In the genomic region with DNA sequence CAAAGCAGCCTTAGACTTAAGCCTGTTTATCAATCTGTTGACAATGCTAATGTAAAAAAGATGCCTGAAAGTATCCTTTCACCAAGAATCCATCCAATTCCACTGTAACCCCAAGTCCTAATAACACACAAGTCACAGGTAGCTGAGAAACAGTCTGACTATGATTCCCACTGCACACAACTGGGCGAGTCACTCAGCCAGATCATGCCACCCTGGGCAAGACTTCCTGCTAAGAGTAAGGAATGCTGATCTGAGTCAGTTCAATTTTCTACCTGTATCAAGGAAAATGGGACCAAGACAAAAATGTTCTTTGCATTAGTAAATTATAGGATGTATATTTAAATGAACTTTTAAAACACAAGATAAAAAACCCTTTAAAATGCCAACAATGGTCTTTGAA, we compare ENCODE assay signal across 15 cellular contexts. TPM values are rescaled to one million over a fixed set of nuclear protein-coding genes. Genes with fewer than 3 reads are reported as not detected.
A peak's percentile ranks its signal among the peaks of the same experiment; 100 is the strongest.
DNase-seq lines count a peak whose midpoint lies in the region; ATAC-seq and TF ChIP-seq lines count a peak whose summit lies in the region.
"Had no signal": no experiment of that assay in that cellular context is flagged by ENCODE, and none has a peak within 500 bp of the region (broad histone marks: within the 10 kb centered on the region; RNA-seq: fewer than 3 reads in every experiment).

No MANE protein-coding gene starts in this region.

- POLR2A ChIA-PET in PC-3 (lab: Charles Lee; ENCODE audit: unreplicated experiment): no interaction called here

- WGBS in esophagus squamous epithelium, 2 donors: 40 to 56% methylated on average over 1 of the region's 1 CpG
- WGBS in upper lobe of left lung, 2 donors: 71 to 83% methylated on average over 1 of the region's 1 CpG

- no peaks in the 10 kb centered on the region for H3K9me3 ChIP-seq in PC-3 (ENCODE audit: low read length)
- no peaks in the 10 kb centered on the region for H3K9me3 ChIP-seq in esophagus squamous epithelium
- no peaks in the 10 kb centered on the region for H3K9me3 ChIP-seq in upper lobe of left lung
- H3K9me3 ChIP-seq: heart left ventricle, SJSA1 had no signal

- no peak overlapping the region for H3K9ac ChIP-seq in PC-3 (ENCODE audit: low read length)

- H3F3A ChIP-seq in PC-3 (ENCODE audit: low read length, unreplicated experiment): no peaks in the 10 kb centered on the region

- peak overlapping the region; percentile 35 for H3K27ac ChIP-seq in PC-3 (ENCODE audit: low read length)
- peak overlapping the region; percentile 23 to 86 (median 56) for H3K27ac ChIP-seq in esophagus squamous epithelium
- H3K27ac ChIP-seq in upper lobe of left lung: peak overlapping the region in 1 of 4 donors; percentile 11
- H3K27ac ChIP-seq: SJSA1 had no signal

- no TSS peak for BruUV-seq in PC-3 (replicated peaks; lab: Mats Ljungman, UMichigan)

- H3K4me1 ChIP-seq in PC-3 (ENCODE audit: insufficient read depth, low read length) (peaks cover 36% of the 10 kb centered on the region), esophagus squamous epithelium (peaks cover 61 to 98% (median 82%) of the 10 kb centered on the region in 3 donors), upper lobe of left lung (peaks cover 46 to 80% (median 66%) of the 10 kb centered on the region in 4 donors)

- peak overlapping the region; percentile 41 for H3K27ac Mint-ChIP-seq in osteocyte (ENCODE audit: unreplicated experiment)
- H3K27ac Mint-ChIP-seq: CD4-positive, alpha-beta memory T cell; progenitor cell of endocrine pancreas had no signal

- no peak for TF ChIP-seq EP300 in upper lobe of left lung (IDR thresholded peaks at IDR 0.05)

- peaks cover 3% of the 10 kb centered on the region; the same call in 1 of the 2 replicates for H3K36me3 ChIP-seq in PC-3 (ENCODE audit: low read depth, low read length)
- H3K36me3 ChIP-seq in esophagus squamous epithelium: peaks cover 0 to 5% (median 0%) of the 10 kb centered on the region in 3 donors
- H3K36me3 ChIP-seq in upper lobe of left lung: peaks cover 0 to 4% (median 0%) of the 10 kb centered on the region in 4 donors
- H3K36me3 ChIP-seq: heart left ventricle had no signal

- peak; percentile 10 for DNase-seq in H4 (ENCODE audit: low spot score)
- DNase-seq in PC-3: peak; percentile 69
- no peak for DNase-seq in esophagus squamous epithelium (lab: John Stamatoyannopoulos, UW)
- no peak for DNase-seq in osteocyte (ENCODE audit: extremely low spot score, unreplicated experiment)
- no peak for DNase-seq in NCI-H524 (lab: John Stamatoyannopoulos, UW)
- no peak for DNase-seq in activated T-cell treated with anti-CD3 and anti-CD28 coated beads for 4 hours
- no peak for DNase-seq in middle frontal gyrus (ENCODE audit: extremely low spot score, low spot score)
- no peak for DNase-seq in upper lobe of left lung
- DNase-seq: activated CD8-positive, alpha-beta memory T cell treated with anti-CD3 and anti-CD28 coated beads, Interleukin-2, amount 50 U/mL, for 48 hours; CD4-positive, alpha-beta memory T cell; heart left ventricle; NCI-H1105; NCI-H524 treated with DMSO at 0.1 percent for 48 hours had no signal

- peaks cover 100% of the 10 kb centered on the region for H3K79me2 ChIP-seq in PC-3 (ENCODE audit: low read length)

- peak overlapping the region; percentile 19; the same call in 1 of the 2 replicates for H3K4me2 ChIP-seq in PC-3 (ENCODE audit: low read length)

- H4K20me1 ChIP-seq in PC-3 (ENCODE audit: low read length): peaks cover 44% of the 10 kb centered on the region

- ATAC-seq in PC-3 (peak; percentile 71), upper lobe of left lung (ENCODE audit: low FRiP score in 2 of 2) (no peak)
- ATAC-seq: heart left ventricle had no signal

- H3K4me3 ChIP-seq in PC-3 (ENCODE audit: low read length) (no peak overlapping the region), esophagus squamous epithelium (no peak overlapping the region), upper lobe of left lung (no peak overlapping the region)
- H3K4me3 ChIP-seq: heart left ventricle, SJSA1 had no signal

- no peaks in the 10 kb centered on the region for H3K9me3 Mint-ChIP-seq in osteocyte (ENCODE audit: unreplicated experiment)
- H3K9me3 Mint-ChIP-seq: CD4-positive, alpha-beta memory T cell had no signal

- intact Hi-C loops in PC-3 (cut with micrococcal nuclease): loop anchor here (2.0 to 5.0 kb wide), 2 partner anchors 27 to 38 kb away; no protein-coding TSS in a partner anchor
- intact Hi-C loops in esophagus squamous epithelium (cut with DNase I): no loop called here

- no peak for TF ChIP-seq POLR2A in esophagus squamous epithelium (IDR thresholded peaks at IDR 0.05)
- TF ChIP-seq POLR2A in upper lobe of left lung (IDR thresholded peaks at IDR 0.05): no peak

- peaks cover 7% of the 10 kb centered on the region for H3K36me3 Mint-ChIP-seq in osteocyte (ENCODE audit: unreplicated experiment)

- H3K27me3 Mint-ChIP-seq in osteocyte (ENCODE audit: unreplicated experiment): no peaks in the 10 kb centered on the region
- H3K27me3 Mint-ChIP-seq: CD4-positive, alpha-beta memory T cell; progenitor cell of endocrine pancreas had no signal

- no peaks in the 10 kb centered on the region for H3K27me3 ChIP-seq in PC-3 (ENCODE audit: low read length)
- H3K27me3 ChIP-seq in esophagus squamous epithelium: no peaks in the 10 kb centered on the region
- H3K27me3 ChIP-seq in upper lobe of left lung: no peaks in the 10 kb centered on the region
- H3K27me3 ChIP-seq: heart left ventricle, SJSA1 had no signal

- TF ChIP-seq CTCF in PC-3 (conservative IDR thresholded peaks at IDR 0.05; ENCODE audit: low read depth, low read length) (no peak), esophagus squamous epithelium (IDR thresholded peaks at IDR 0.05) (no peak), osteocyte (IDR thresholded peaks at IDR 0.05) (no peak), upper lobe of left lung (IDR thresholded peaks at IDR 0.05) (no peak)

- peaks cover 47% of the 10 kb centered on the region for H3K4me1 Mint-ChIP-seq in osteocyte (ENCODE audit: unreplicated experiment)

- no peaks in the 10 kb centered on the region for H3K9me2 ChIP-seq in PC-3 (replicated peaks; ENCODE audit: low read length)

- no peak overlapping the region for H2AFZ ChIP-seq in PC-3 (ENCODE audit: low read length)

- H3K4me3 Mint-ChIP-seq in osteocyte (ENCODE audit: unreplicated experiment): no peak overlapping the region
- H3K4me3 Mint-ChIP-seq: CD4-positive, alpha-beta memory T cell had no signal

- CTCF ChIA-PET in PC-3 (lab: Charles Lee): interaction anchor here (1.5 kb wide), 1 partner anchor 36 kb away, joined by 5 read pairs; no protein-coding TSS in a partner anchor

RNA-seq across cellular contexts. Expression of a gene that starts 33.3 kb away (rescaled TPM):
- 178 and 199 TPM in 2 replicates for total RNA-seq in H4 (2014; rRNA removed; shearing (Covaris generic))
- 115 and 164 TPM in 2 replicates for total RNA-seq in PC-3 (2014; rRNA removed)
- 100 to 1,000 TPM in 1 of 4 donors, 10 to 100 TPM in 3; 81.6 to 125 (median 92.4) TPM for total RNA-seq in esophagus squamous epithelium
- total RNA-seq in osteocyte: 192 and 194 TPM in 2 replicates
- 100 to 1,000 TPM in 4 of 6 donors, 10 to 100 TPM in 2; 70.2 to 151 (median 108) TPM for total RNA-seq in upper lobe of left lung

Comparison
In these comparisons a context has a peak if more than half of its experiments do, and no peak if none do; other contexts are left out.
1. DNase-seq: peak in H4 (single experiment) and PC-3 (single experiment); none in esophagus squamous epithelium (single experiment), osteocyte (single experiment), NCI-H524 (0 of 2), activated T-cell treated with anti-CD3 and anti-CD28 coated beads for 4 hours (single experiment), middle frontal gyrus (single experiment) and upper lobe of left lung (0 of 2).